18 cellular contexts compared by ENCODE assay signal in genomic region chr4:91734682-91735081, GRCh38.
A peak's percentile ranks its signal among the peaks of the same experiment; 100 is the strongest.
DNase-seq lines count a peak whose midpoint lies in the region; FAIRE-seq and TF ChIP-seq lines count a peak whose summit lies in the region.
"Had no signal": no experiment of that assay in that cellular context is flagged by ENCODE, and none has a peak within 500 bp of the region (broad histone marks: within the 10 kb centered on the region; RNA-seq: fewer than 3 reads in every experiment).

No MANE protein-coding gene starts in this region.

- BruUV-seq in mammary epithelial cell (replicated peaks; lab: Mats Ljungman, UMichigan): no TSS peak

- H4K20me1 ChIP-seq in mammary epithelial cell (ENCODE audit: insufficient read depth, low read length): no peaks in the 10 kb centered on the region

- dilution Hi-C loops in mammary epithelial cell (cut with HindIII; ENCODE audit: low sequenced_read_pairs): no loop called here

- peaks cover 2% of the 10 kb centered on the region for H3K27me3 ChIP-seq in mammary epithelial cell (ENCODE audit: insufficient read depth, low read length)
- H3K27me3 ChIP-seq: tibial artery had no signal

- H2AFZ ChIP-seq in mammary epithelial cell (ENCODE audit: low read depth, low read length): no peak overlapping the region

- DNase-seq in NCI-H82 (lab: John Stamatoyannopoulos, UW) (peak; percentile 16), NCI-H82 treated with DMSO at 0.1 percent for 48 hours (lab: John Stamatoyannopoulos, UW; ENCODE audit: unreplicated experiment) (no peak), OCI-M1 (lab: John Stamatoyannopoulos, UW) (peak; percentile 55), mammary epithelial cell (peak; percentile 16), retinal pigment epithelial cell (ENCODE audit: low read depth) (no peak), GM12891 (ENCODE audit: insufficient read length, low spot score) (no peak), GM19240 (ENCODE audit: insufficient read length, low spot score) (no peak)
- DNase-seq in activated CD4-positive, alpha-beta T cell treated with anti-CD3 and anti-CD28 coated beads for 48 hours: no peak
- DNase-seq: activated CD8-positive, alpha-beta memory T cell treated with anti-CD3 and anti-CD28 coated beads for 24 hours; amygdala; CD8-positive, alpha-beta T cell; hippocampal formation; IMR-90; NCI-H1048; NCI-H2171; tibial artery had no signal

- CTCF ChIA-PET in mammary epithelial cell (lab: Charles Lee; ENCODE audit: low non-redundant PET): no interaction called here

- H3K9ac ChIP-seq in mammary epithelial cell (ENCODE audit: insufficient read depth, low read length): no peak overlapping the region

- H3K9me3 ChIP-seq in mammary epithelial cell (replicated peaks; ENCODE audit: insufficient read depth, low read length): no peaks in the 10 kb centered on the region
- H3K9me3 ChIP-seq: A549, tibial artery had no signal

- H3K4me2 ChIP-seq in mammary epithelial cell (ENCODE audit: insufficient read depth, low read depth, low read length): no peak overlapping the region
- H3K4me2 ChIP-seq: A549 had no signal

- TF ChIP-seq POLR2A in GM12891 (IDR thresholded peaks at IDR 0.05; ENCODE audit: low read depth, low read length): no peak

- intact Hi-C loops in mammary epithelial cell (cut with micrococcal nuclease): loop anchor here (10.0 kb wide), 1 partner anchor 570 kb away; the partner anchor contains the start of gene GRID2

- H3K4me1 ChIP-seq in mammary epithelial cell (ENCODE audit: insufficient read depth, low read length): no peaks in the 10 kb centered on the region
- H3K4me1 ChIP-seq: A549, tibial artery had no signal

- no peak for FAIRE-seq in GM12891 (lab: Jason Lieb, UNC)
- FAIRE-seq: A549 had no signal

- WGBS in mammary epithelial cell (ENCODE audit: low coverage, missing lambda C conversion rate): 0% methylated on average over 1 of the region's 1 CpG

- no peaks in the 10 kb centered on the region for H3K79me2 ChIP-seq in mammary epithelial cell (ENCODE audit: insufficient read depth, low read length)

- TF ChIP-seq CTCF in mammary epithelial cell (conservative IDR thresholded peaks at IDR 0.05 in 1 of 2, IDR thresholded peaks at IDR 0.05 in 1 of 2; ENCODE audit: extremely low read depth in 1 of 2, insufficient read depth in 1 of 2, low read depth in 1 of 2, low read length in 2 of 2) (peak in 1 of 2 donors; percentile 49), retinal pigment epithelial cell (conservative IDR thresholded peaks at IDR 0.05; ENCODE audit: low read depth, low read length) (peak; percentile 40)

- H3K4me3 ChIP-seq in mammary epithelial cell (replicated peaks in 1 of 3; ENCODE audit: insufficient read depth in 1 of 3, low read depth in 2 of 3, low read length in 3 of 3): no peak overlapping the region
- H3K4me3 ChIP-seq in retinal pigment epithelial cell (ENCODE audit: low read length): no peak overlapping the region
- H3K4me3 ChIP-seq: A549, skin epidermis, tibial artery had no signal

- no peaks in the 10 kb centered on the region for H3K36me3 ChIP-seq in mammary epithelial cell (ENCODE audit: insufficient read depth, low read length)
- H3K36me3 ChIP-seq: tibial artery had no signal

- H3K27ac ChIP-seq in mammary epithelial cell (ENCODE audit: insufficient read depth, low read depth, low read length): no peak overlapping the region
- H3K27ac ChIP-seq: A549, skin epidermis, tibial artery had no signal

- in situ Hi-C loops in mammary epithelial cell (cut with MboI; ENCODE audit: low sequenced_read_pairs in 2 of 2): no loop called here

TF ChIP-seq in GM12891, 5 proteins besides CTCF, POLR2A, EP300 and RAD21:
- no peak for TF ChIP-seq POLR2AphosphoS5 (IDR thresholded peaks at IDR 0.05; ENCODE audit: low read depth, low read length)
- TF ChIP-seq POU2F2 (IDR thresholded peaks at IDR 0.05; ENCODE audit: low read depth, low read length): no peak
- TF ChIP-seq PAX5 (IDR thresholded peaks at IDR 0.05; ENCODE audit: insufficient read depth, low read length, severe bottlenecking): no peak
- TF ChIP-seq TAF1 (IDR thresholded peaks at IDR 0.05; ENCODE audit: low read depth, low read length): no peak

Comparison
In these comparisons a context has a peak if more than half of its experiments do, and no peak if none do; other contexts are left out.
1. DNase-seq: peak in NCI-H82 (single experiment), OCI-M1 (single experiment) and mammary epithelial cell (single experiment); none in NCI-H82 treated with DMSO at 0.1 percent for 48 hours (single experiment), retinal pigment epithelial cell (single experiment), activated CD4-positive, alpha-beta T cell treated with anti-CD3 and anti-CD28 coated beads for 48 hours (single experiment), GM12891 (single experiment) and GM19240 (single experiment).